ENCODE assay signal across 8 cellular contexts in genomic region chr12:24742378-24742777, GRCh38.
DNase-seq lines count a peak whose midpoint lies in the region; ATAC-seq, FAIRE-seq and TF ChIP-seq lines count a peak whose summit lies in the region.

No MANE protein-coding gene starts in this region.

- H3K79me1 ChIP-seq in H1 (ENCODE audit: low read depth, low read length), result no peaks in the 10 kb centered on the region

- no peak overlapping the region for H2BK20ac ChIP-seq in H1 (ENCODE audit: low read length)

- no peak for TF ChIP-seq EP300 in H1 (IDR thresholded peaks at IDR 0.05; ENCODE audit: borderline replicate concordance in 1 of 2, low read depth in 2 of 2, low read length in 2 of 2)

- no peak for TF ChIP-seq CTCF in GM10248 (IDR thresholded peaks at IDR 0.05; ENCODE audit: control extremely low read depth, extremely low read depth, low read depth, missing control alignments)
- TF ChIP-seq CTCF in GM20000 (IDR thresholded peaks at IDR 0.05; ENCODE audit: extremely low read depth, missing control alignments), result no peak
- TF ChIP-seq CTCF in H1 (IDR thresholded peaks at IDR 0.05; ENCODE audit: control extremely low read depth in 1 of 3, insufficient read depth in 1 of 3, low read depth in 1 of 3, low read length in 3 of 3), result no peak

- no peak overlapping the region for H3K23ac ChIP-seq in H1 (ENCODE audit: insufficient read length)

- no peaks in the 10 kb centered on the region for H3K23me2 ChIP-seq in H1 (ENCODE audit: low read depth, low read length)

- no peak overlapping the region for H2BK15ac ChIP-seq in H1 (ENCODE audit: low read length)

- H4K8ac ChIP-seq in H1 (ENCODE audit: extremely low read depth, insufficient read depth, low read length), result no peak overlapping the region

- H4K20me1 ChIP-seq in H1 (replicated peaks in 1 of 2; ENCODE audit: control insufficient read depth in 1 of 2, insufficient read depth in 2 of 2, low read length in 2 of 2), result no peaks in the 10 kb centered on the region

- DNase-seq in GM10248 (ENCODE audit: extremely low spot score), result peak; percentile 35
- DNase-seq in GM20000 (ENCODE audit: low spot score), result peak; percentile 20
- no peak for DNase-seq in H1 (ENCODE audit: low read depth in 1 of 2, low spot score in 2 of 2)
- DNase-seq in hepatic stellate cell (ENCODE audit: low spot score), result no peak
- no peak for DNase-seq in NCI-H748 (lab: John Stamatoyannopoulos, UW; ENCODE audit: unreplicated experiment)
- DNase-seq in HEK293T (ENCODE audit: extremely low spot score), result no peak

- H3K27me3 ChIP-seq in H1 (replicated peaks in 1 of 4; ENCODE audit: control insufficient read depth in 3 of 4, extremely low read depth in 1 of 4, insufficient read depth in 3 of 4, low read length in 3 of 4), result no peaks in the 10 kb centered on the region

- no peak overlapping the region for H3K4me2 ChIP-seq in H1 (ENCODE audit: insufficient read depth in 1 of 2, low read depth in 2 of 2, low read length in 2 of 2)

- no peak overlapping the region; the same call in 1 of the 2 replicates for H3K18ac ChIP-seq in H1 (ENCODE audit: extremely low read depth, low read length)

- no peaks in the 10 kb centered on the region for H3K36me3 ChIP-seq in H1 (ENCODE audit: control insufficient read depth in 2 of 4, insufficient read depth in 4 of 4, low read length in 3 of 4)

- H2AFZ ChIP-seq in H1 (ENCODE audit: low read length), result peak overlapping the region; percentile 72

- H3K4me3 ChIP-seq in H1 (ENCODE audit: extremely low read depth in 1 of 4, insufficient read depth in 2 of 4, low read depth in 3 of 4, low read length in 4 of 4), result no peak overlapping the region

- 87% methylated on average over 5 of the region's 5 CpGs; no CpG with 5 or more reads in 1 of the 2 experiments for WGBS in H1 (ENCODE audit: extremely low coverage in 1 of 2, insufficient coverage in 1 of 2, insufficient read length in 1 of 2, insufficient replicate concordance in 2 of 2, low coverage in 1 of 2, low lambda C conversion rate in 2 of 2, missing lambda C conversion rate in 1 of 2), 2 experiments

- no peaks in the 10 kb centered on the region for H3K9me3 ChIP-seq in H1 (ENCODE audit: insufficient read depth in 2 of 2, low read depth in 1 of 2, low read length in 1 of 2)

- POLR2A ChIA-PET in GM10248 (lab: Yijun Ruan, JAX) (no interaction called here), H1 (lab: Charles Lee; ENCODE audit: partially characterized antibody) (no interaction called here), HEK293T (lab: Yijun Ruan, JAX) (no interaction called here)

- H3K56ac ChIP-seq in H1 (replicated peaks; ENCODE audit: insufficient read length, low read depth, low read length), result no peak overlapping the region

- peaks cover 0 to 5% (median 1%) of the 10 kb centered on the region in 4 experiments; a peak in 2 of 7 replicates for H3K4me1 ChIP-seq in H1 (replicated peaks in 1 of 4; ENCODE audit: control insufficient read depth in 3 of 4, insufficient read depth in 4 of 4, low read length in 3 of 4)

- no peaks in the 10 kb centered on the region for H3K79me2 ChIP-seq in H1 (ENCODE audit: control insufficient read depth in 1 of 2, insufficient read depth in 2 of 2, low read length in 2 of 2)

- no peak for FAIRE-seq in H1 (lab: Jason Lieb, UNC)

- H3K27ac ChIP-seq in H1 (ENCODE audit: low read depth, low read length), result no peak overlapping the region

- H4K91ac ChIP-seq in H1 (replicated peaks; ENCODE audit: insufficient read length, low read length), result no peak overlapping the region

- H3K14ac ChIP-seq in H1 (ENCODE audit: insufficient read length), result no peak overlapping the region

- no peak for TF ChIP-seq POLR2A in H1 (IDR thresholded peaks at IDR 0.05; ENCODE audit: control extremely low read depth in 1 of 2, low read depth in 2 of 2, low read length in 2 of 2)

- no peak overlapping the region for H3K4ac ChIP-seq in H1 (replicated peaks; ENCODE audit: insufficient read length, low read depth, low read length)

- ATAC-seq in HG03460 (IDR thresholded peaks at IDR 0.05; ENCODE audit: unreplicated experiment) (peak; percentile 81), HG03280 (IDR thresholded peaks at IDR 0.05; ENCODE audit: unreplicated experiment) (no peak)

- no peak overlapping the region for H4K5ac ChIP-seq in H1 (ENCODE audit: insufficient read length, low read depth, low read length)

- H2BK120ac ChIP-seq in H1 (replicated peaks; ENCODE audit: low read depth, low read length), result no peak overlapping the region

- TF ChIP-seq RAD21 in H1 (IDR thresholded peaks at IDR 0.05 in 1 of 2, conservative IDR thresholded peaks at IDR 0.05 in 1 of 2; ENCODE audit: low read depth in 2 of 2, low read length in 2 of 2), result no peak

- CTCF ChIA-PET in GM10248 (lab: Yijun Ruan, JAX), result interaction anchor here (1.4 kb wide), 1 partner anchor 25 kb away, joined by 3 read pairs; no protein-coding TSS in a partner anchor
- CTCF ChIA-PET in H1 (lab: Charles Lee; ENCODE audit: partially characterized antibody), result no interaction called here
- CTCF ChIA-PET in HEK293T (lab: Yijun Ruan, JAX), result no interaction called here

- H2BK12ac ChIP-seq in H1 (ENCODE audit: low read depth, low read length), result no peak overlapping the region

- H3K9ac ChIP-seq in H1 (replicated peaks in 1 of 4; ENCODE audit: extremely low read depth in 1 of 4, low read depth in 3 of 4, low read length in 3 of 4), result no peak overlapping the region

- no peak overlapping the region for H2BK5ac ChIP-seq in H1 (ENCODE audit: low read depth, low read length)

- no peak overlapping the region for H2AK5ac ChIP-seq in H1 (ENCODE audit: low read depth, low read length)

TF ChIP-seq in H1, 55 proteins besides CTCF, POLR2A, EP300 and RAD21:
- TF ChIP-seq CBX8 (IDR thresholded peaks at IDR 0.05; ENCODE audit: borderline replicate concordance, low read depth, low read length) (no peak), CHD2 (IDR thresholded peaks at IDR 0.05; ENCODE audit: low read length) (no peak), CREB1 (IDR thresholded peaks at IDR 0.05) (no peak), ASH2L (IDR thresholded peaks at IDR 0.05; ENCODE audit: low read length) (no peak), MAX (IDR thresholded peaks at IDR 0.05) (no peak), JUN (IDR thresholded peaks at IDR 0.05; ENCODE audit: low read depth, low read length) (no peak), RNF2 (IDR thresholded peaks at IDR 0.05; ENCODE audit: borderline replicate concordance, low read depth, low read length, missing control alignments, poor library complexity, severe bottlenecking) (no peak), KDM1A (IDR thresholded peaks at IDR 0.05; ENCODE audit: borderline replicate concordance, low read length) (no peak), EZH2 (IDR thresholded peaks at IDR 0.05; ENCODE audit: low read depth, low read length, severe bottlenecking) (no peak), FOSL1 (IDR thresholded peaks at IDR 0.05; ENCODE audit: insufficient read depth, low read depth, low read length) (no peak), CTBP2 (IDR thresholded peaks at IDR 0.05; ENCODE audit: borderline replicate concordance, insufficient read depth, insufficient read length, low read length) (no peak)
- TF ChIP-seq, protein P1, sequence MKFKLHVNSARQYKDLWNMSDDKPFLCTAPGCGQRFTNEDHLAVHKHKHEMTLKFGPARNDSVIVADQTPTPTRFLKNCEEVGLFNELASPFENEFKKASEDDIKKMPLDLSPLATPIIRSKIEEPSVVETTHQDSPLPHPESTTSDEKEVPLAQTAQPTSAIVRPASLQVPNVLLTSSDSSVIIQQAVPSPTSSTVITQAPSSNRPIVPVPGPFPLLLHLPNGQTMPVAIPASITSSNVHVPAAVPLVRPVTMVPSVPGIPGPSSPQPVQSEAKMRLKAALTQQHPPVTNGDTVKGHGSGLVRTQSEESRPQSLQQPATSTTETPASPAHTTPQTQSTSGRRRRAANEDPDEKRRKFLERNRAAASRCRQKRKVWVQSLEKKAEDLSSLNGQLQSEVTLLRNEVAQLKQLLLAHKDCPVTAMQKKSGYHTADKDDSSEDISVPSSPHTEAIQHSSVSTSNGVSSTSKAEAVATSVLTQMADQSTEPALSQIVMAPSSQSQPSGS (IDR thresholded peaks at IDR 0.05; ENCODE audit: low read length), result no peak

TF ChIP-seq in HEK293T, 16 proteins besides CTCF, POLR2A, EP300 and RAD21:
- TF ChIP-seq ZNF384 (IDR thresholded peaks at IDR 0.05), result no peak
- no peak for TF ChIP-seq FOXK2 (IDR thresholded peaks at IDR 0.05)
- no peak for TF ChIP-seq BHLHE40 (IDR thresholded peaks at IDR 0.05; ENCODE audit: borderline replicate concordance)
- TF ChIP-seq TARDBP (IDR thresholded peaks at IDR 0.05), result no peak
- TF ChIP-seq, protein P2, sequence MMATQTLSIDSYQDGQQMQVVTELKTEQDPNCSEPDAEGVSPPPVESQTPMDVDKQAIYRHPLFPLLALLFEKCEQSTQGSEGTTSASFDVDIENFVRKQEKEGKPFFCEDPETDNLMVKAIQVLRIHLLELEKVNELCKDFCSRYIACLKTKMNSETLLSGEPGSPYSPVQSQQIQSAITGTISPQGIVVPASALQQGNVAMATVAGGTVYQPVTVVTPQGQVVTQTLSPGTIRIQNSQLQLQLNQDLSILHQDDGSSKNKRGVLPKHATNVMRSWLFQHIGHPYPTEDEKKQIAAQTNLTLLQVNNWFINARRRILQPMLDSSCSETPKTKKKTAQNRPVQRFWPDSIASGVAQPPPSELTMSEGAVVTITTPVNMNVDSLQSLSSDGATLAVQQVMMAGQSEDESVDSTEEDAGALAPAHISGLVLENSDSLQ (IDR thresholded peaks at IDR 0.05), result no peak
- TF ChIP-seq SUZ12 (IDR thresholded peaks at IDR 0.05), result no peak
- no peak for TF ChIP-seq ELF4 (IDR thresholded peaks at IDR 0.05)
- TF ChIP-seq L3MBTL2 (conservative IDR thresholded peaks at IDR 0.05), result no peak
- no peak for TF ChIP-seq NFRKB (IDR thresholded peaks at IDR 0.05)
- TF ChIP-seq LEF1 (IDR thresholded peaks at IDR 0.05; ENCODE audit: borderline replicate concordance), result no peak
- no peak for TF ChIP-seq CTBP1 (IDR thresholded peaks at IDR 0.05; ENCODE audit: borderline replicate concordance)
- no peak for TF ChIP-seq SP1 (IDR thresholded peaks at IDR 0.05)

Comparison
In these comparisons a context has a peak if more than half of its experiments do, and no peak if none do; other contexts are left out.
1. DNase-seq: peak in GM10248 (single experiment) and GM20000 (single experiment); none in H1 (0 of 2), hepatic stellate cell (single experiment), NCI-H748 (single experiment) and HEK293T (single experiment).